8 cellular contexts compared by ENCODE assay signal in the genomic region with DNA sequence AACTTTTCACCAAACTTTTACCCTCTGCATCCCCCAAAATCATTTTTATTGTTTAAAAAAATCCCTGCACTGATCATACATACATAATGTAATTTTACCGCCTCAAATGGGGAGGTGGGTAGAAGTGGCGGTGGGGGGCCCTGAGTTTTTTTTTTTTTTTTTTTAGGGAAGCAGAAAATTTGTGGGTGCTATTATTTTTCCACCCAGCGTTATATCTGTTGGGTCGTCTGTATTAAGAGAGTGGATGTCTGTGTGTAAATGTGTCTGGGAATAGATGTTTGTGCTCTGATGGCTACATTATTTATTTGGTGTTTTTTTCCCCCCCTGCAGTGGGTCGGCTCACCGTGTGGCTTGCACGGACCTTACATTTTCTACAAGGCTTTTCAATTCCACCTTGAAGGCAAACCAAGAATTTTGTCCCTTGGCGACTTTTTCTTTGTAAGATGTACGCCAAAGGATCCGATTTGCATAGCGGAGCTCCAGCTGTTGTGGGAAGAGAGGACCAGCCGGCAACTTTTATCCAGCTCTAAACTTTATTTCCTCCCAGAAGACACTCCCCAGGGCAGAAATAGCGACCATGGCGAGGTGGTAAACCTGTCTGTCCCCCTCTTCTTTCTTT. TPM values are rescaled to one million over a fixed set of nuclear protein-coding genes. Genes with fewer than 3 reads are reported as not detected.
A peak's percentile ranks its signal among the peaks of the same experiment; 100 is the strongest.
DNase-seq lines count a peak whose midpoint lies in the region; ATAC-seq and TF ChIP-seq lines count a peak whose summit lies in the region.

No MANE protein-coding gene starts in this region.

- peak overlapping the region; percentile 97 for H3K27ac Mint-ChIP-seq in activated CD8-positive, alpha-beta T cell treated with anti-CD3 and anti-CD28 coated beads for 36 hours
- H3K27ac Mint-ChIP-seq in progenitor cell of endocrine pancreas, result peak overlapping the region; percentile 100

- H3K27me3 Mint-ChIP-seq in activated CD8-positive, alpha-beta T cell treated with anti-CD3 and anti-CD28 coated beads for 36 hours, result no peaks in the 10 kb centered on the region
- peaks cover 7% of the 10 kb centered on the region for H3K27me3 Mint-ChIP-seq in progenitor cell of endocrine pancreas

- POLR2A ChIA-PET in AG04449 (lab: Yijun Ruan, JAX), result interaction anchor here (0.8 to 1.2 kb wide), 5 partner anchors 22 to 149 kb away, joined by 3 to 4 read pairs (median 3); no protein-coding TSS in a partner anchor
- POLR2A ChIA-PET in activated CD8-positive, alpha-beta T cell treated with anti-CD3 and anti-CD28 coated beads for 36 hours (lab: Charles Lee), result interaction anchor here (0.7 to 8.8 kb wide), 25 partner anchors 11 to 286 kb away, joined by 3 to 137 read pairs (median 5); no protein-coding TSS in a partner anchor

- TF ChIP-seq CTCF in AG04449 (IDR thresholded peaks at IDR 0.05; ENCODE audit: insufficient read depth, low read length, missing control alignments), result no peak
- TF ChIP-seq CTCF in activated CD8-positive, alpha-beta T cell treated with anti-CD3 and anti-CD28 coated beads for 36 hours (IDR thresholded peaks at IDR 0.05), result no peak
- no peak for TF ChIP-seq CTCF in progenitor cell of endocrine pancreas (IDR thresholded peaks at IDR 0.05; ENCODE audit: unreplicated experiment)

- H3K36me3 ChIP-seq in H7 (replicated peaks; ENCODE audit: control insufficient read depth, insufficient read depth, low read length), result no peaks in the 10 kb centered on the region

- H3K36me3 Mint-ChIP-seq in activated CD8-positive, alpha-beta T cell treated with anti-CD3 and anti-CD28 coated beads for 36 hours (ENCODE audit: low read depth), result peaks cover 22% of the 10 kb centered on the region
- H3K36me3 Mint-ChIP-seq in progenitor cell of endocrine pancreas (ENCODE audit: insufficient read depth), result no peaks in the 10 kb centered on the region

- H3K4me3 ChIP-seq in AG04449 (ENCODE audit: low read depth, low read length) (peak overlapping the region; percentile 81), H7 (ENCODE audit: insufficient read depth, low read depth, low read length) (peak overlapping the region; percentile 58)

- no peaks in the 10 kb centered on the region for H3K9me3 Mint-ChIP-seq in activated CD8-positive, alpha-beta T cell treated with anti-CD3 and anti-CD28 coated beads for 36 hours
- no peaks in the 10 kb centered on the region for H3K9me3 Mint-ChIP-seq in progenitor cell of endocrine pancreas (ENCODE audit: low read depth)

- peaks cover 38% of the 10 kb centered on the region for H3K27me3 ChIP-seq in H7 (ENCODE audit: control insufficient read depth, insufficient read depth, low read length)

- no peak for ATAC-seq in activated CD8-positive, alpha-beta T cell treated with anti-CD3 and anti-CD28 coated beads for 36 hours
- ATAC-seq in Right ventricle myocardium superior (ENCODE audit: poor library complexity) (peak; percentile 3), GM21619 (IDR thresholded peaks at IDR 0.05; ENCODE audit: unreplicated experiment) (no peak)

- peaks cover 45% of the 10 kb centered on the region for H3K4me1 Mint-ChIP-seq in activated CD8-positive, alpha-beta T cell treated with anti-CD3 and anti-CD28 coated beads for 36 hours (ENCODE audit: low read depth)
- H3K4me1 Mint-ChIP-seq in progenitor cell of endocrine pancreas (ENCODE audit: low read depth), result peaks cover 39% of the 10 kb centered on the region

- intact Hi-C loops in activated CD8-positive, alpha-beta T cell treated with anti-CD3 and anti-CD28 coated beads for 36 hours (cut with micrococcal nuclease), result loop anchor here (2.0 to 5.0 kb wide), 4 partner anchors 91 to 340 kb away; no protein-coding TSS in a partner anchor
- intact Hi-C loops in Right ventricle myocardium superior (cut with DNase I), result loop anchor here (10.0 kb wide), 1 partner anchor 93 kb away; no protein-coding TSS in a partner anchor

- DNase-seq in AG04449 (ENCODE audit: low read depth, low spot score) (no peak), H7 (peak; percentile 66), Right ventricle myocardium superior (no peak), progenitor cell of endocrine pancreas (ENCODE audit: low spot score, unreplicated experiment) (no peak), LoVo (ENCODE audit: low spot score) (no peak)
- DNase-seq in activated CD8-positive, alpha-beta T cell treated with anti-CD3 and anti-CD28 coated beads for 36 hours, result no peak
- DNase-seq in activated CD8-positive, alpha-beta memory T cell treated with anti-CD3 and anti-CD28 coated beads for 24 hours, result no peak

- CTCF ChIA-PET in AG04449 (lab: Yijun Ruan, JAX), result interaction anchor here (0.7 to 3.1 kb wide), 18 partner anchors 8 to 535 kb away, joined by 3 to 9 read pairs (median 3); no protein-coding TSS in a partner anchor
- CTCF ChIA-PET in activated CD8-positive, alpha-beta T cell treated with anti-CD3 and anti-CD28 coated beads for 36 hours (lab: Charles Lee), result interaction anchor here (0.7 to 11.0 kb wide), 13 partner anchors 19 to 347 kb away, joined by 3 to 98 read pairs (median 4); no protein-coding TSS in a partner anchor

- peak overlapping the region; percentile 86 for H3K4me3 Mint-ChIP-seq in activated CD8-positive, alpha-beta T cell treated with anti-CD3 and anti-CD28 coated beads for 36 hours
- H3K4me3 Mint-ChIP-seq in progenitor cell of endocrine pancreas (ENCODE audit: low read depth), result peak overlapping the region; percentile 87

RNA-seq across cellular contexts. Expression of a gene that starts 0.4 kb away (rescaled TPM):
- total RNA-seq in H7 (2014; rRNA removed; shearing (Covaris generic)), result 1.3 and 1.4 TPM in 2 replicates
- total RNA-seq in activated CD8-positive, alpha-beta T cell treated with anti-CD3 and anti-CD28 coated beads for 36 hours, result 10 to 100 TPM; 26.7 to 28.3 TPM
- total RNA-seq in Right ventricle myocardium superior, result 13.2 TPM
- total RNA-seq in progenitor cell of endocrine pancreas, result 19.7 and 22.5 TPM in 2 replicates
